In the genomic region with DNA sequence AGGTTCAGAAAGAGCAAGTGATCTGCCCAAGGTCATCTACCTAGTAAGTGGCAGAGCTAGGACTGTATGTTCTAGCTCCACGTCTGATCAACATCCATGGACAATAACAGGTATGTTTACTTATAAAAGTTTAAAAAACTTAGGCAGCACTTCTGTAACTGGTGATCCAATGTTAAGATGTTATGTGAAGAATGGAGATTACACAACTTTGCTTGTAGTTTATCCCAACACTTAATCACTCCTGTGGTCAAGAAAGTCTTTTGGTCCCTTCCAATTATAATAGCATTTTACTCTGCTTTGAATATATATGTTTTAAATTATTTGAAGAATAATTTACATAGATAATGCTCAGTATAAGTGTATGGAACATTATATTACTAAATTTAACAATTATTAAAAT, we compare ENCODE assay signal across 15 cellular contexts. TPM values are rescaled to one million over a fixed set of nuclear protein-coding genes. Genes with fewer than 3 reads are reported as not detected.
DNase-seq lines count a peak whose midpoint lies in the region; TF ChIP-seq lines count a peak whose summit lies in the region.
"Had no signal": no experiment of that assay in that cellular context is flagged by ENCODE, and none has a peak within 500 bp of the region (broad histone marks: within the 10 kb centered on the region; RNA-seq: fewer than 3 reads in every experiment).

No MANE protein-coding gene starts in this region.

- DNase-seq in ELR (ENCODE audit: low read depth): peak; percentile 23
- DNase-seq in LHCN-M2 (ENCODE audit: low read depth): peak; percentile 31
- DNase-seq in fibroblast of gingiva (ENCODE audit: low read depth): peak; percentile 44
- no peak for DNase-seq in sigmoid colon
- no peak for DNase-seq in SKM-1 (lab: John Stamatoyannopoulos, UW; ENCODE audit: unreplicated experiment)
- no peak for DNase-seq in suprapubic skin (ENCODE audit: low spot score in 2 of 2)
- no peak for DNase-seq in activated naive CD4-positive, alpha-beta T cell treated with anti-CD3 and anti-CD28 coated beads, Interleukin-2, amount 50 U/mL, for 16 hours
- DNase-seq in hepatic stellate cell (ENCODE audit: low spot score): no peak
- DNase-seq: CD4-positive, alpha-beta T cell; islet precursor cell; NCI-H446; retina; stimulated activated CD4-positive, alpha-beta T cell treated with anti-CD3 and anti-CD28 coated beads, Interleukin-4, amount 100 ng/mL, for 4 hours; stimulated activated naive CD4-positive, alpha-beta T cell treated with Interleukin-2 at 50 U/mL for 16 hours; WERI-Rb-1 had no signal

- H3K4me3 ChIP-seq in sigmoid colon (peak overlapping the region in 3 of 4 donors; percentile 0 to 15 (median 2)), suprapubic skin (no peak overlapping the region)

- TF ChIP-seq POLR2A in sigmoid colon (IDR thresholded peaks at IDR 0.05): no peak
- no peak for TF ChIP-seq POLR2A in suprapubic skin (IDR thresholded peaks at IDR 0.05)

- H3K36me3 ChIP-seq in sigmoid colon (peaks cover 0 to 14% (median 5%) of the 10 kb centered on the region in 4 donors), suprapubic skin (peaks cover 13% of the 10 kb centered on the region)

- H3K9me3 ChIP-seq in sigmoid colon: no peaks in the 10 kb centered on the region
- H3K9me3 ChIP-seq in suprapubic skin: no peaks in the 10 kb centered on the region

- TF ChIP-seq CTCF in sigmoid colon (IDR thresholded peaks at IDR 0.05): no peak
- no peak for TF ChIP-seq CTCF in suprapubic skin (IDR thresholded peaks at IDR 0.05)

- H3K27ac ChIP-seq in sigmoid colon (peak overlapping the region; percentile 50 to 98 (median 93)), suprapubic skin (no peak overlapping the region)
- H3K27ac ChIP-seq: WERI-Rb-1 had no signal

- TF ChIP-seq EP300 in sigmoid colon (IDR thresholded peaks at IDR 0.05): no peak
- TF ChIP-seq EP300 in suprapubic skin (IDR thresholded peaks at IDR 0.05): no peak

- WGBS in sigmoid colon, 2 donors: 75 to 79% methylated on average over 1 of the region's 1 CpG
- 76% methylated on average over 1 of the region's 1 CpG for WGBS in suprapubic skin

- intact Hi-C loops in sigmoid colon (cut with DNase I): no loop called here

- H3K27me3 ChIP-seq in sigmoid colon (no peaks in the 10 kb centered on the region), suprapubic skin (no peaks in the 10 kb centered on the region)

- peaks cover 0 to 75% (median 44%) of the 10 kb centered on the region in 4 donors for H3K4me1 ChIP-seq in sigmoid colon
- peaks cover 41% of the 10 kb centered on the region for H3K4me1 ChIP-seq in suprapubic skin

RNA-seq across cellular contexts. Expression of a gene that starts 4.8 kb away (rescaled TPM):
- 11.0 and 12.2 TPM in 2 replicates for total RNA-seq in LHCN-M2 (2014; rRNA removed)
- 2.9 TPM for polyA plus RNA-seq in LHCN-M2 (2012)
- 10 to 100 TPM; 37.9 to 53.9 (median 43.9) TPM for total RNA-seq in sigmoid colon
- polyA plus RNA-seq in sigmoid colon: 1 to 10 TPM; 2.3 to 3.2 (median 2.4) TPM
- 1 to 10 TPM; 3.6 to 5.6 (median 5.3) TPM for total RNA-seq in suprapubic skin

Comparison
In these comparisons a context has a peak if more than half of its experiments do, and no peak if none do; other contexts are left out.
1. DNase-seq: peak in ELR (single experiment), LHCN-M2 (single experiment) and fibroblast of gingiva (single experiment); none in sigmoid colon (single experiment), SKM-1 (single experiment), suprapubic skin (0 of 2), activated naive CD4-positive, alpha-beta T cell treated with anti-CD3 and anti-CD28 coated beads, Interleukin-2, amount 50 U/mL, for 16 hours (single experiment) and hepatic stellate cell (single experiment).